ENCODE assay signal across 2 cellular contexts in genomic region chr11:1917523-1918435, GRCh38.
TF ChIP-seq lines count a peak whose summit lies in the region.

No MANE protein-coding gene starts in this region.

TF ChIP-seq in HCT116, 20 proteins besides CTCF, POLR2A, EP300 and RAD21:
- no peak for TF ChIP-seq EZH2phosphoT487 (IDR thresholded peaks at IDR 0.05; ENCODE audit: borderline replicate concordance)
- TF ChIP-seq CBX3 (IDR thresholded peaks at IDR 0.05; ENCODE audit: low read depth): no peak
- no peak for TF ChIP-seq EGR1 (IDR thresholded peaks at IDR 0.05; ENCODE audit: low read depth)
- no peak for TF ChIP-seq REST (IDR thresholded peaks at IDR 0.05; ENCODE audit: low read depth)

TF ChIP-seq in H1, 55 proteins besides CTCF, POLR2A, EP300 and RAD21:
- TF ChIP-seq BRCA1 (IDR thresholded peaks at IDR 0.05; ENCODE audit: low read depth, low read length): no peak
- TF ChIP-seq, protein P1, sequence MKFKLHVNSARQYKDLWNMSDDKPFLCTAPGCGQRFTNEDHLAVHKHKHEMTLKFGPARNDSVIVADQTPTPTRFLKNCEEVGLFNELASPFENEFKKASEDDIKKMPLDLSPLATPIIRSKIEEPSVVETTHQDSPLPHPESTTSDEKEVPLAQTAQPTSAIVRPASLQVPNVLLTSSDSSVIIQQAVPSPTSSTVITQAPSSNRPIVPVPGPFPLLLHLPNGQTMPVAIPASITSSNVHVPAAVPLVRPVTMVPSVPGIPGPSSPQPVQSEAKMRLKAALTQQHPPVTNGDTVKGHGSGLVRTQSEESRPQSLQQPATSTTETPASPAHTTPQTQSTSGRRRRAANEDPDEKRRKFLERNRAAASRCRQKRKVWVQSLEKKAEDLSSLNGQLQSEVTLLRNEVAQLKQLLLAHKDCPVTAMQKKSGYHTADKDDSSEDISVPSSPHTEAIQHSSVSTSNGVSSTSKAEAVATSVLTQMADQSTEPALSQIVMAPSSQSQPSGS (IDR thresholded peaks at IDR 0.05; ENCODE audit: low read length): no peak
- no peak for TF ChIP-seq KDM5A (IDR thresholded peaks at IDR 0.05; ENCODE audit: low read length)
- no peak for TF ChIP-seq POLR2AphosphoS5 (IDR thresholded peaks at IDR 0.05; ENCODE audit: low read depth, low read length)
- no peak for TF ChIP-seq TCF12 (IDR thresholded peaks at IDR 0.05; ENCODE audit: low read depth, low read length)
- no peak; the same call in 1 of the 2 replicates for TF ChIP-seq GABPA (IDR thresholded peaks at IDR 0.05; ENCODE audit: borderline replicate concordance, insufficient read depth, low read length)
- no peak for TF ChIP-seq RFX5 (IDR thresholded peaks at IDR 0.05; ENCODE audit: borderline replicate concordance, low read depth, low read length)
- TF ChIP-seq POU5F1 (IDR thresholded peaks at IDR 0.05; ENCODE audit: low read depth, low read length): no peak
- no peak for TF ChIP-seq JUN (IDR thresholded peaks at IDR 0.05; ENCODE audit: low read depth, low read length)
TF ChIP-seq in H1: peak in this region for 0.
